Comparison of ENCODE assay signal across 15 cellular contexts in the genomic region with DNA sequence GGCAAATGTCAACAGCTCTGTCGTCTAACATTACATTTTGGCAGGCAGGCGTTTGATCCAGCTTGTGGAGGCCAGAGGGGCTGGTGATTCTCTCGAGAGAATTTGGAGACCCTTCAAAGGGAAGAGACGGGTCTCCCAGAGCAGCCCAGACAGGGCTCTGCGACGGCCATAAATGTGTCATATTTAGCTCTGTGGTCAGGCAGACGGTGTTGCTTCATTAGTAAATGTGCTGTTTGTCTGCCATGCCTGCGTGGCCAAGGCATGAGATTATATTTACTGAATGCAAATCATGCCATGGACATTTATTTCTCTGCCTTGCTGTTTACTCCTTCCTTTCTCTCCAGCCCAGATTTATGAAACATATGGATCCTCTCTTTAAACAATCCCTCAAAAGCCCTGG.
DNase-seq lines count a peak whose midpoint lies in the region; ATAC-seq and TF ChIP-seq lines count a peak whose summit lies in the region.
"Had no signal": no experiment of that assay in that cellular context is flagged by ENCODE, and none has a peak within 500 bp of the region (broad histone marks: within the 10 kb centered on the region; RNA-seq: fewer than 3 reads in every experiment).

No MANE protein-coding gene starts in this region.

- H3K4me3 Mint-ChIP-seq in brain (peak overlapping the region in 1 of 5 experiments; percentile 30), nephron (peak overlapping the region in 1 of 3 experiments; percentile 1), WTC11 (no peak overlapping the region)
- H3K4me3 Mint-ChIP-seq in effector memory CD8-positive, alpha-beta T cell: no peak overlapping the region

- H3K27me3 Mint-ChIP-seq in brain (peaks cover 16% of the 10 kb centered on the region), nephron (ENCODE audit: low read depth) (peaks cover 18% of the 10 kb centered on the region), WTC11 (ENCODE audit: low read depth) (no peaks in the 10 kb centered on the region)
- H3K27me3 Mint-ChIP-seq in effector memory CD8-positive, alpha-beta T cell: peaks cover 68 to 95% of the 10 kb centered on the region in 2 donors

- POLR2A ChIA-PET in WTC11 (lab: Charles Lee): no interaction called here

- H3K4me1 Mint-ChIP-seq in brain (peaks cover 47% of the 10 kb centered on the region), nephron (peaks cover 61% of the 10 kb centered on the region), WTC11 (peaks cover 4% of the 10 kb centered on the region; the same call in 1 of the 2 replicates)
- H3K4me1 Mint-ChIP-seq in effector memory CD8-positive, alpha-beta T cell (ENCODE audit: low read depth in 2 of 2): no peaks in the 10 kb centered on the region
- H3K4me1 Mint-ChIP-seq: IgD-negative memory B cell had no signal

- H3K36me3 Mint-ChIP-seq in brain: peaks cover 11% of the 10 kb centered on the region
- no peaks in the 10 kb centered on the region for H3K36me3 Mint-ChIP-seq in nephron (ENCODE audit: low read depth)
- H3K36me3 Mint-ChIP-seq in effector memory CD8-positive, alpha-beta T cell (ENCODE audit: insufficient read depth): no peaks in the 10 kb centered on the region
- peaks cover 3% of the 10 kb centered on the region; the same call in 1 of the 2 replicates for H3K36me3 Mint-ChIP-seq in WTC11
- H3K36me3 Mint-ChIP-seq: IgD-negative memory B cell had no signal

- TF ChIP-seq CTCF in brain (conservative IDR thresholded peaks at IDR 0.05): no peak
- TF ChIP-seq CTCF in nephron (IDR thresholded peaks at IDR 0.05; ENCODE audit: unreplicated experiment in 3 of 3): no peak
- no peak for TF ChIP-seq CTCF in WTC11 (IDR thresholded peaks at IDR 0.05)

- peak; percentile 73 for DNase-seq in DMS 273 (lab: John Stamatoyannopoulos, UW; ENCODE audit: unreplicated experiment)
- no peak for DNase-seq in DMS 273 treated with DMSO at 0.1 percent for 48 hours (lab: John Stamatoyannopoulos, UW)
- DNase-seq in GM03348 (ENCODE audit: low spot score): peak; percentile 67
- no peak for DNase-seq in effector memory CD8-positive, alpha-beta T cell
- no peak for DNase-seq in WTC11 (ENCODE audit: low spot score)
- DNase-seq: HCEC 1CT, NCI-H1417 treated with DMSO at 0.1 percent for 48 hours, NCI-H2107, NCI-H774, Peyer's patch, SHP77 treated with DMSO at 0.1 percent for 48 hours had no signal

- ATAC-seq in effector memory CD8-positive, alpha-beta T cell (replicated peaks): no peak
- ATAC-seq in HG03565 (IDR thresholded peaks at IDR 0.05; ENCODE audit: unreplicated experiment) (no peak), WTC11 (no peak)

- H3K27ac Mint-ChIP-seq in brain: peak overlapping the region; percentile 29 to 70 (median 57)
- peak overlapping the region in 2 of 3 experiments; percentile 8 to 15 for H3K27ac Mint-ChIP-seq in nephron
- H3K27ac Mint-ChIP-seq in effector memory CD8-positive, alpha-beta T cell: no peak overlapping the region
- no peak overlapping the region for H3K27ac Mint-ChIP-seq in WTC11
- H3K27ac Mint-ChIP-seq: IgD-negative memory B cell had no signal

- H3K9me3 Mint-ChIP-seq in brain: peaks cover 3 to 13% (median 6%) of the 10 kb centered on the region in 5 experiments
- H3K9me3 Mint-ChIP-seq in nephron: no peaks in the 10 kb centered on the region
- H3K9me3 Mint-ChIP-seq in effector memory CD8-positive, alpha-beta T cell: peaks cover 3 to 9% of the 10 kb centered on the region in 2 donors
- peaks cover 8% of the 10 kb centered on the region for H3K9me3 Mint-ChIP-seq in WTC11

- CTCF ChIA-PET in WTC11 (lab: Charles Lee): no interaction called here

TF ChIP-seq in WTC11, 78 proteins besides CTCF, POLR2A, EP300 and RAD21:
- TF ChIP-seq JUN (CRISPR knock-in tag; IDR thresholded peaks at IDR 0.05) (no peak), PRRX2 (CRISPR knock-in tag; IDR thresholded peaks at IDR 0.05) (no peak), SP1 (CRISPR knock-in tag; conservative IDR thresholded peaks at IDR 0.05) (no peak), GTF2I (CRISPR knock-in tag; conservative IDR thresholded peaks at IDR 0.05) (no peak), ZNF416 (CRISPR knock-in tag; IDR thresholded peaks at IDR 0.05) (no peak), KAT7 (CRISPR knock-in tag; IDR thresholded peaks at IDR 0.05; ENCODE audit: borderline replicate concordance) (no peak), ZNF317 (CRISPR knock-in tag; IDR thresholded peaks at IDR 0.05; ENCODE audit: borderline replicate concordance, low read depth) (no peak), CREM (CRISPR knock-in tag; IDR thresholded peaks at IDR 0.05) (no peak), ZNF232 (CRISPR knock-in tag; IDR thresholded peaks at IDR 0.05) (no peak)
- TF ChIP-seq, protein P1, sequence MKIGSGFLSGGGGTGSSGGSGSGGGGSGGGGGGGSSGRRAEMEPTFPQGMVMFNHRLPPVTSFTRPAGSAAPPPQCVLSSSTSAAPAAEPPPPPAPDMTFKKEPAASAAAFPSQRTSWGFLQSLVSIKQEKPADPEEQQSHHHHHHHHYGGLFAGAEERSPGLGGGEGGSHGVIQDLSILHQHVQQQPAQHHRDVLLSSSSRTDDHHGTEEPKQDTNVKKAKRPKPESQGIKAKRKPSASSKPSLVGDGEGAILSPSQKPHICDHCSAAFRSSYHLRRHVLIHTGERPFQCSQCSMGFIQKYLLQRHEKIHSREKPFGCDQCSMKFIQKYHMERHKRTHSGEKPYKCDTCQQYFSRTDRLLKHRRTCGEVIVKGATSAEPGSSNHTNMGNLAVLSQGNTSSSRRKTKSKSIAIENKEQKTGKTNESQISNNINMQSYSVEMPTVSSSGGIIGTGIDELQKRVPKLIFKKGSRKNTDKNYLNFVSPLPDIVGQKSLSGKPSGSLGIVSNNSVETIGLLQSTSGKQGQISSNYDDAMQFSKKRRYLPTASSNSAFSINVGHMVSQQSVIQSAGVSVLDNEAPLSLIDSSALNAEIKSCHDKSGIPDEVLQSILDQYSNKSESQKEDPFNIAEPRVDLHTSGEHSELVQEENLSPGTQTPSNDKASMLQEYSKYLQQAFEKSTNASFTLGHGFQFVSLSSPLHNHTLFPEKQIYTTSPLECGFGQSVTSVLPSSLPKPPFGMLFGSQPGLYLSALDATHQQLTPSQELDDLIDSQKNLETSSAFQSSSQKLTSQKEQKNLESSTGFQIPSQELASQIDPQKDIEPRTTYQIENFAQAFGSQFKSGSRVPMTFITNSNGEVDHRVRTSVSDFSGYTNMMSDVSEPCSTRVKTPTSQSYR (CRISPR knock-in tag; IDR thresholded peaks at IDR 0.05): no peak
- TF ChIP-seq, protein P2, sequence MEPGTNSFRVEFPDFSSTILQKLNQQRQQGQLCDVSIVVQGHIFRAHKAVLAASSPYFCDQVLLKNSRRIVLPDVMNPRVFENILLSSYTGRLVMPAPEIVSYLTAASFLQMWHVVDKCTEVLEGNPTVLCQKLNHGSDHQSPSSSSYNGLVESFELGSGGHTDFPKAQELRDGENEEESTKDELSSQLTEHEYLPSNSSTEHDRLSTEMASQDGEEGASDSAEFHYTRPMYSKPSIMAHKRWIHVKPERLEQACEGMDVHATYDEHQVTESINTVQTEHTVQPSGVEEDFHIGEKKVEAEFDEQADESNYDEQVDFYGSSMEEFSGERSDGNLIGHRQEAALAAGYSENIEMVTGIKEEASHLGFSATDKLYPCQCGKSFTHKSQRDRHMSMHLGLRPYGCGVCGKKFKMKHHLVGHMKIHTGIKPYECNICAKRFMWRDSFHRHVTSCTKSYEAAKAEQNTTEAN (CRISPR knock-in tag; IDR thresholded peaks at IDR 0.05): no peak
- TF ChIP-seq, protein P3, sequence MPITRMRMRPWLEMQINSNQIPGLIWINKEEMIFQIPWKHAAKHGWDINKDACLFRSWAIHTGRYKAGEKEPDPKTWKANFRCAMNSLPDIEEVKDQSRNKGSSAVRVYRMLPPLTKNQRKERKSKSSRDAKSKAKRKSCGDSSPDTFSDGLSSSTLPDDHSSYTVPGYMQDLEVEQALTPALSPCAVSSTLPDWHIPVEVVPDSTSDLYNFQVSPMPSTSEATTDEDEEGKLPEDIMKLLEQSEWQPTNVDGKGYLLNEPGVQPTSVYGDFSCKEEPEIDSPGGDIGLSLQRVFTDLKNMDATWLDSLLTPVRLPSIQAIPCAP (CRISPR knock-in tag; IDR thresholded peaks at IDR 0.05): no peak
TF ChIP-seq in WTC11: peak in this region for 0.

Comparison
In these comparisons a context has a peak if more than half of its experiments do, and no peak if none do; other contexts are left out.
1. DNase-seq: peak in DMS 273 (single experiment) and GM03348 (single experiment); none in DMS 273 treated with DMSO at 0.1 percent for 48 hours (single experiment), effector memory CD8-positive, alpha-beta T cell (0 of 3) and WTC11 (single experiment).
2. H3K27ac Mint-ChIP-seq: peak in brain (5 of 5) and nephron (2 of 3); none in effector memory CD8-positive, alpha-beta T cell (0 of 2) and WTC11 (single experiment).